Comparison of ENCODE assay signal across 8 cellular contexts in genomic region chr19:43983912-43984686, GRCh38. TPM values are rescaled to one million over a fixed set of nuclear protein-coding genes. Genes with fewer than 3 reads are reported as not detected.
DNase-seq lines count a peak whose midpoint lies in the region; ATAC-seq and TF ChIP-seq lines count a peak whose summit lies in the region.

Gene ZNF155 (plus strand): TSS chr19:43984188. CDS start chr19:43988544, 4,356 bp downstream.

- no peaks in the 10 kb centered on the region for H3K79me2 ChIP-seq in OCI-LY3 (ENCODE audit: low read length)

- POLR2A ChIA-PET in BJ (lab: Charles Lee): interaction anchor here (0.6 kb wide), 1 partner anchor 169 kb away, joined by 4 read pairs; no protein-coding TSS in a partner anchor

- no peak within 1 kb of the TSS for H2AFZ ChIP-seq in OCI-LY3 (ENCODE audit: low read depth, low read length)

- H3K4me1 ChIP-seq in OCI-LY3 (ENCODE audit: low read length) (no peaks in the 10 kb centered on the region), mononuclear cell (ENCODE audit: insufficient read depth, low read length) (peaks cover 13% of the 10 kb centered on the region)

- no peaks in the 10 kb centered on the region for H4K20me1 ChIP-seq in OCI-LY3 (ENCODE audit: insufficient read depth, low read length)

- H3K36me3 ChIP-seq in BJ (ENCODE audit: control insufficient read depth, insufficient read depth, low read length): no peaks in the 10 kb centered on the region
- no peaks in the 10 kb centered on the region for H3K36me3 ChIP-seq in OCI-LY3 (replicated peaks; ENCODE audit: low read depth, low read length)

- peak; percentile 43 for TF ChIP-seq POLR2A in erythroblast (IDR thresholded peaks at IDR 0.05; ENCODE audit: low read length)

- H3K4me2 ChIP-seq in OCI-LY3 (ENCODE audit: low read length): no peak within 1 kb of the TSS

- H3K27me3 ChIP-seq in BJ (ENCODE audit: control insufficient read depth, insufficient read depth, low read length) (no peaks in the 10 kb centered on the region), OCI-LY3 (ENCODE audit: low read depth, low read length) (no peaks in the 10 kb centered on the region), mononuclear cell (ENCODE audit: insufficient read depth, low read length) (no peaks in the 10 kb centered on the region)

- H3K9ac ChIP-seq in OCI-LY3 (ENCODE audit: low read length): no peak within 1 kb of the TSS; the same call in 1 of the 2 replicates

- peak; percentile 72 for ATAC-seq in GM19455 (IDR thresholded peaks at IDR 0.05; ENCODE audit: unreplicated experiment)

- CTCF ChIA-PET in BJ (lab: Yijun Ruan, JAX): no interaction called here

- TF ChIP-seq CTCF in BJ (IDR thresholded peaks at IDR 0.05; ENCODE audit: insufficient read depth, low read depth, low read length): no peak
- no peak for TF ChIP-seq CTCF in OCI-LY3 (IDR thresholded peaks at IDR 0.05; ENCODE audit: low read depth, low read length)

- H3K4me3 ChIP-seq in BJ (ENCODE audit: low read depth, low read length) (peak within 1 kb of the TSS; percentile 75), OCI-LY3 (ENCODE audit: low read length) (peak within 1 kb of the TSS; percentile 60), mononuclear cell (ENCODE audit: low read length) (peak within 1 kb of the TSS; percentile 82)

- DNase-seq in BJ (ENCODE audit: low read depth): peak; percentile 70
- peak; percentile 90 for DNase-seq in HS-5 (ENCODE audit: low read depth)
- DNase-seq in activated T-cell treated with anti-CD3 and anti-CD28 coated beads for 4 hours: peak; percentile 55
- peak; percentile 86 to 90 for DNase-seq in erythroblast (lab: John Stamatoyannopoulos, UW)
- DNase-seq in stimulated activated CD8-positive, alpha-beta memory T cell treated with anti-CD3 and anti-CD28 coated beads, Interleukin-15, amount 100 ng/mL, for 48 hours (ENCODE audit: low read depth in 2 of 2): peak; percentile 57 to 61

- no peak within 1 kb of the TSS for H3K27ac ChIP-seq in OCI-LY3 (ENCODE audit: low read length)

- peaks cover 3% of the 10 kb centered on the region; the same call in 1 of the 2 replicates for H3K9me3 ChIP-seq in OCI-LY3 (ENCODE audit: insufficient read depth, low read length)
- no peaks in the 10 kb centered on the region for H3K9me3 ChIP-seq in mononuclear cell (ENCODE audit: low read depth, low read length)

RNA-seq across cellular contexts. Expression of gene ZNF155, which starts in this region (rescaled TPM):
- polyA plus RNA-seq in BJ (2011; rRNA removed): 2.4 and 3.5 TPM in 2 replicates
- 1.5 and 2.4 TPM in 2 replicates for polyA minus RNA-seq in BJ (2011; rRNA and poly(A)+ RNA removed)
- total RNA-seq in mononuclear cell: 6.2 TPM
